Comparison of ENCODE assay signal across 8 cellular contexts in the genomic region with DNA sequence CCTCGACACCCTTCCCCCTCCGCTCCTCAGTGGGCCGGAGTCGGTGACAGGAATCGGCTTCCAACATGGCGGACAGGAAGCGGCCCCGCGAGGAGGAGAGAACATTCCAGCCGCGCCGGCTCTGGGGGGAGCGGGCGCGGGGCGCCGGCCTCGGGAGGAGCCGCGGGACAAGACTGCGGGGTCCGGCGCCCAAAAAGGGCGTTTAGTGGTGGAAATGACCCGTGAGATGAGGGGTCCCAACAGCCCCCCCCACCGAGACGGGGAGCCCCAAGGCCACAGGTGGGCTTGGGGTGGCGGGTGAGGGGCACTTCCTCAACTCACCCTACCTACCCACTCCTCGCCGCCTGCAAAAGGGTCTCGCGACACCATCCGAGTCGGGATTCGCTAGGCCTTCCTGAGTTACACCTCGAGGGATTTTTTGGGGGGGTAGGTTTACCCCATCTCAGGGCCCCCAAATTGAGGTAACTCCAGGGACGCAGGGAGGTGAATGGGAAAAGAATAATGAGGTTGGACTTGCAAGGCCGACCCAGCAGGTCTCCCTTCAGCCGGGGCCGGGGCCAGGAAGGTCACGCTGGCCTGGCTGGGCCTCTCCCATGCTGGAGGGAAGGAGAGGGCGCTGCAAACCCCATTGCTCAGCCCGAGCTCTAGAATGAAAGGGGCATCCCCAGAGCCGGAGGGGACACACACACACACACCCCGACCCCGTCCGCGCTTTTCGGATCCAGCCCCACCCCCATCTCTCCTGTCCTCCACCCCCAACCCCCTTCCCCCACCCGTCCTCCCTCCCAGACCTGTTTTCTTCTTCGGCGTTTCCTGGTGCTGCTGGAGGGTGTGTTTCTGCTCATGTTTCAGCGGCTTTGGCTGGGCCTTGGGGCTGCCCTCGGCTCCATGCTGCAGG. TPM values are rescaled to one million over a fixed set of nuclear protein-coding genes. Genes with fewer than 3 reads are reported as not detected.
DNase-seq lines count a peak whose midpoint lies in the region; ATAC-seq, FAIRE-seq and TF ChIP-seq lines count a peak whose summit lies in the region.

No MANE protein-coding gene starts in this region.

- no peaks in the 10 kb centered on the region for H3K9me3 ChIP-seq in HepG2 (ENCODE audit: low read length)

- no peak overlapping the region for H2AFZ ChIP-seq in HepG2 (ENCODE audit: low read length)

- ATAC-seq in HepG2 (peak; percentile 64), HG03378 (IDR thresholded peaks at IDR 0.05; ENCODE audit: unreplicated experiment) (no peak)

- no peaks in the 10 kb centered on the region for H3K27me3 Mint-ChIP-seq in activated CD4-positive, alpha-beta T cell treated with anti-CD3 and anti-CD28 coated beads, Interleukin-2, amount 10 ng/mL, durations not matched to agents 24 days and 14 days

- no peak for TF ChIP-seq EP300 in HepG2 (IDR thresholded peaks at IDR 0.05; ENCODE audit: low read depth in 2 of 2, low read length in 2 of 2)
- no peak for TF ChIP-seq EP300 in HepG2 (CRISPR knock-in tag; IDR thresholded peaks at IDR 0.05; ENCODE audit: borderline replicate concordance)

- TSS peak; percentile 69 for BruUV-seq in HepG2 (replicated peaks; lab: Mats Ljungman, UMichigan)

- no peak for FAIRE-seq in HepG2 (lab: Jason Lieb, UNC)

- H3K4me3 Mint-ChIP-seq in activated CD4-positive, alpha-beta T cell treated with anti-CD3 and anti-CD28 coated beads, Interleukin-2, amount 10 ng/mL, durations not matched to agents 24 days and 14 days = peak overlapping the region; percentile 99

- peak overlapping the region; percentile 89 for H3K4me3 ChIP-seq in H7 (ENCODE audit: insufficient read depth, low read depth, low read length)
- H3K4me3 ChIP-seq in HepG2 (replicated peaks in 1 of 3; ENCODE audit: insufficient read depth in 1 of 3, low read depth in 2 of 3, low read length in 3 of 3) = peak overlapping the region; percentile 92 to 99 (median 93)

- H3K4me1 Mint-ChIP-seq in activated CD4-positive, alpha-beta T cell treated with anti-CD3 and anti-CD28 coated beads, Interleukin-2, amount 10 ng/mL, durations not matched to agents 24 days and 14 days = peaks cover 32% of the 10 kb centered on the region

- H3K27me3 ChIP-seq in H7 (ENCODE audit: control insufficient read depth, insufficient read depth, low read length) (no peaks in the 10 kb centered on the region), HepG2 (ENCODE audit: control insufficient read depth in 1 of 2, insufficient read depth in 2 of 2, low read length in 2 of 2) (no peaks in the 10 kb centered on the region; a peak in 1 of 5 replicates)

- DNase-seq in COR-L47 (lab: John Stamatoyannopoulos, UW) (peak; percentile 50), H7 (peak; percentile 77), NCI-H2171 (lab: John Stamatoyannopoulos, UW) (peak; percentile 61), dedifferentiated amniotic fluid mesenchymal stem cell (ENCODE audit: extremely low spot score) (peak; percentile 39), HepG2 (ENCODE audit: low spot score) (peak; percentile 45)
- peak; percentile 89 for DNase-seq in activated CD4-positive, alpha-beta T cell treated with anti-CD3 and anti-CD28 coated beads, Interleukin-2, amount 10 ng/mL, durations not matched to agents 24 days and 14 days
- peak; percentile 58 for DNase-seq in stimulated activated CD4-positive, alpha-beta T cell treated with anti-CD3 and anti-CD28 coated beads, Interleukin-4, amount 100 ng/mL, for 1 hour

- peak overlapping the region; percentile 92 for H3K27ac ChIP-seq in HepG2 (ENCODE audit: extremely low read length, insufficient read depth, low read length)

- peaks cover 29% of the 10 kb centered on the region for H3K36me3 Mint-ChIP-seq in activated CD4-positive, alpha-beta T cell treated with anti-CD3 and anti-CD28 coated beads, Interleukin-2, amount 10 ng/mL, durations not matched to agents 24 days and 14 days (ENCODE audit: low read depth)

- H3K27ac Mint-ChIP-seq in activated CD4-positive, alpha-beta T cell treated with anti-CD3 and anti-CD28 coated beads, Interleukin-2, amount 10 ng/mL, durations not matched to agents 24 days and 14 days = peak overlapping the region; percentile 99

- in situ Hi-C loops in HepG2 (cut with HindIII; ENCODE audit: extremely low pct_ligation_motif_present, low pct_unique_long_range_greater_than_20kb) = no loop called here

- peak overlapping the region; percentile 73 for H3K4me2 ChIP-seq in HepG2 (ENCODE audit: low read depth, low read length)

- H3K36me3 ChIP-seq in H7 (replicated peaks; ENCODE audit: control insufficient read depth, insufficient read depth, low read length) (no peaks in the 10 kb centered on the region; the same call in 1 of the 2 replicates), HepG2 (replicated peaks in 1 of 2; ENCODE audit: control insufficient read depth in 1 of 2, insufficient read depth in 2 of 2, low read length in 2 of 2) (peaks cover 1 to 20% of the 10 kb centered on the region in 2 experiments; a peak in 2 of 5 replicates)

- TF ChIP-seq CTCF in HepG2 (CRISPR knock-in tag; IDR thresholded peaks at IDR 0.05) = no peak; the same call in 1 of the 2 replicates

- intact Hi-C loops in activated CD4-positive, alpha-beta T cell treated with anti-CD3 and anti-CD28 coated beads, Interleukin-2, amount 10 ng/mL, durations not matched to agents 24 days and 14 days (cut with micrococcal nuclease) = loop anchor here (5.0 to 10.0 kb wide), 3 partner anchors 274 to 566 kb away; a partner anchor contains a TSS
- intact Hi-C loops in HepG2 (cut with micrococcal nuclease; ENCODE audit: unreplicated experiment) = loop anchor here (5.0 to 10.0 kb wide), 3 partner anchors 41 to 272 kb away; a partner anchor contains a TSS

- no peak for TF ChIP-seq POLR2A in HepG2 (IDR thresholded peaks at IDR 0.05; ENCODE audit: insufficient read depth in 1 of 2, low read depth in 2 of 2, low read length in 2 of 2)

- TF ChIP-seq RAD21 in HepG2 (CRISPR knock-in tag; IDR thresholded peaks at IDR 0.05) = no peak; the same call in 1 of the 2 replicates

- peak overlapping the region; percentile 95 for H3K9ac ChIP-seq in HepG2 (ENCODE audit: insufficient read depth, low read depth, low read length)

- under 1% methylated on average over 24 of the region's 54 CpGs for WGBS in HepG2 (ENCODE audit: low lambda C conversion rate)

- CTCF ChIA-PET in HepG2 (lab: Yijun Ruan, JAX; ENCODE audit: low intra/inter-chr PET ratio, low total read pairs) = no interaction called here

- peaks cover 50% of the 10 kb centered on the region for H3K79me2 ChIP-seq in HepG2 (ENCODE audit: insufficient read depth, low read length)

- peaks cover 40% of the 10 kb centered on the region for H4K20me1 ChIP-seq in HepG2 (ENCODE audit: insufficient read depth, low read length)

- H3K9me3 Mint-ChIP-seq in activated CD4-positive, alpha-beta T cell treated with anti-CD3 and anti-CD28 coated beads, Interleukin-2, amount 10 ng/mL, durations not matched to agents 24 days and 14 days = no peaks in the 10 kb centered on the region

- H3K4me1 ChIP-seq in HepG2 (ENCODE audit: insufficient read depth, low read length) = peaks cover 35% of the 10 kb centered on the region

- POLR2A ChIA-PET in HepG2 (lab: Yijun Ruan, JAX) = interaction anchor here (0.7 to 1.9 kb wide), 32 partner anchors 7 to 451 kb away, joined by 3 to 37 read pairs (median 6); a partner anchor contains a TSS

RNA-seq across cellular contexts. Expression of a gene that starts 0.7 kb away (rescaled TPM):
- total RNA-seq in H7 (2014; rRNA removed; shearing (Covaris generic)) = 36.9 and 49.4 TPM in 2 replicates
- total RNA-seq in activated CD4-positive, alpha-beta T cell treated with anti-CD3 and anti-CD28 coated beads, Interleukin-2, amount 10 ng/mL, durations not matched to agents 24 days and 14 days = 83.2 and 89.7 TPM in 2 replicates
- 30.8 and 51.1 TPM in 2 replicates for total RNA-seq in HepG2 (2016; rRNA removed; fragmentation: Illumina TruSeq; extraction: Trizol)
- total RNA-seq in HepG2 (2016; cell fraction: cytosol; rRNA removed; fragmentation: Illumina TruSeq; extraction: Trizol; ENCODE audit: low read depth) = 3.3 and 4.4 TPM in 2 replicates
- total RNA-seq in HepG2 (2016; cell fraction: insoluble cytoplasmic fraction; rRNA removed; fragmentation: Illumina TruSeq; extraction: Trizol) = 33.9 and 51.5 TPM in 2 replicates
- 12.2 and 14.5 TPM in 2 replicates for total RNA-seq in HepG2 (2016; cell fraction: membrane; rRNA removed; fragmentation: Illumina TruSeq; extraction: Trizol)
- total RNA-seq in HepG2 (2016; cell fraction: nucleus; rRNA removed; fragmentation: Illumina TruSeq; extraction: Trizol) = 29.2 and 31.4 TPM in 2 replicates
- 7.2 and 10.3 TPM in 2 replicates for polyA plus RNA-seq in HepG2 (2011; rRNA removed)
- polyA plus RNA-seq in HepG2 (2011; cell fraction: cytosol; rRNA removed) = 4.2 and 7.1 TPM in 2 replicates
- polyA plus RNA-seq in HepG2 (2011; cell fraction: nucleus; rRNA removed) = 26.3 and 51.8 TPM in 2 replicates
- polyA plus RNA-seq in HepG2 (2012) = 13.6 and 17.8 TPM in 2 replicates
- 0.59 and 0.75 TPM in 2 replicates for polyA plus RNA-seq in HepG2 (2016; cell fraction: cytosol; fragmentation: Illumina TruSeq; extraction: Trizol; ENCODE audit: low read depth)
- 27.2 and 28.3 TPM in 2 replicates for polyA plus RNA-seq in HepG2 (2016; cell fraction: insoluble cytoplasmic fraction; fragmentation: Illumina TruSeq; extraction: Trizol; ENCODE audit: low read depth)
- 3.1 TPM in 2 replicates for polyA plus RNA-seq in HepG2 (2016; cell fraction: membrane; fragmentation: Illumina TruSeq; extraction: Trizol; ENCODE audit: low read depth)
- 32.0 and 35.0 TPM in 2 replicates for polyA plus RNA-seq in HepG2 (2016; cell fraction: nucleus; fragmentation: Illumina TruSeq; extraction: Trizol; ENCODE audit: insufficient read depth, low read depth)
- 16.2 and 48.5 TPM in 2 replicates for polyA minus RNA-seq in HepG2 (2011; rRNA and poly(A)+ RNA removed; ENCODE audit: low replicate concordance)
- 18.9 and 19.5 TPM in 2 replicates for polyA minus RNA-seq in HepG2 (2011; cell fraction: cytosol; rRNA and poly(A)+ RNA removed)
- polyA minus RNA-seq in HepG2 (2011; cell fraction: nucleus; rRNA and poly(A)+ RNA removed) = 25.1 and 29.7 TPM in 2 replicates

RNA-seq across cellular contexts. Expression of a gene that starts 46.6 kb away (rescaled TPM):
- total RNA-seq in H7 (2014; rRNA removed; shearing (Covaris generic)) = not detected in 2 replicates
- not detected in 2 replicates for total RNA-seq in activated CD4-positive, alpha-beta T cell treated with anti-CD3 and anti-CD28 coated beads, Interleukin-2, amount 10 ng/mL, durations not matched to agents 24 days and 14 days
- total RNA-seq in HepG2 (2016; rRNA removed; fragmentation: Illumina TruSeq; extraction: Trizol) = not detected in 2 replicates
- not detected in 2 replicates for total RNA-seq in HepG2 (2016; cell fraction: cytosol; rRNA removed; fragmentation: Illumina TruSeq; extraction: Trizol; ENCODE audit: low read depth)
- not detected in 2 replicates for total RNA-seq in HepG2 (2016; cell fraction: insoluble cytoplasmic fraction; rRNA removed; fragmentation: Illumina TruSeq; extraction: Trizol)
- total RNA-seq in HepG2 (2016; cell fraction: membrane; rRNA removed; fragmentation: Illumina TruSeq; extraction: Trizol) = not detected in 2 replicates
- not detected in 2 replicates for total RNA-seq in HepG2 (2016; cell fraction: nucleus; rRNA removed; fragmentation: Illumina TruSeq; extraction: Trizol)
- not detected in 2 replicates for polyA plus RNA-seq in HepG2 (2011; rRNA removed)
- not detected in 2 replicates for polyA plus RNA-seq in HepG2 (2011; cell fraction: cytosol; rRNA removed)
- polyA plus RNA-seq in HepG2 (2011; cell fraction: nucleus; rRNA removed) = not detected in 2 replicates
- not detected in 2 replicates for polyA plus RNA-seq in HepG2 (2012)
- not detected in 2 replicates for polyA plus RNA-seq in HepG2 (2016; cell fraction: cytosol; fragmentation: Illumina TruSeq; extraction: Trizol; ENCODE audit: low read depth)
- not detected in 2 replicates for polyA plus RNA-seq in HepG2 (2016; cell fraction: insoluble cytoplasmic fraction; fragmentation: Illumina TruSeq; extraction: Trizol; ENCODE audit: low read depth)
- not detected in 2 replicates for polyA plus RNA-seq in HepG2 (2016; cell fraction: membrane; fragmentation: Illumina TruSeq; extraction: Trizol; ENCODE audit: low read depth)
- not detected in 2 replicates for polyA plus RNA-seq in HepG2 (2016; cell fraction: nucleus; fragmentation: Illumina TruSeq; extraction: Trizol; ENCODE audit: insufficient read depth, low read depth)
- not detected in 2 replicates for polyA minus RNA-seq in HepG2 (2011; rRNA and poly(A)+ RNA removed; ENCODE audit: low replicate concordance)
- not detected in 2 replicates for polyA minus RNA-seq in HepG2 (2011; cell fraction: cytosol; rRNA and poly(A)+ RNA removed)
- not detected in 2 replicates for polyA minus RNA-seq in HepG2 (2011; cell fraction: nucleus; rRNA and poly(A)+ RNA removed)

Comparison
In these comparisons a context has a peak if more than half of its experiments do, and no peak if none do; other contexts are left out.
1. DNase-seq: peak in every context shown above with its lines; median percentile 89 in activated CD4-positive, alpha-beta T cell treated with anti-CD3 and anti-CD28 coated beads, Interleukin-2, amount 10 ng/mL, durations not matched to agents 24 days and 14 days; 77 in H7; 61 in NCI-H2171; 58 in stimulated activated CD4-positive, alpha-beta T cell treated with anti-CD3 and anti-CD28 coated beads, Interleukin-4, amount 100 ng/mL, for 1 hour; 50 in COR-L47; 45 in HepG2; 39 in dedifferentiated amniotic fluid mesenchymal stem cell.